In genomic region chr7:151113344-151114150, GRCh38 we compare ENCODE assay signal across 1 cellular context.
TF ChIP-seq lines count a peak whose summit lies in the region.

No MANE protein-coding gene starts in this region.

TF ChIP-seq in K562, 482 proteins besides CTCF, POLR2A, EP300 and RAD21 (continued from another document and continues in another):
- TF ChIP-seq CBX3 (IDR thresholded peaks at IDR 0.05; ENCODE audit: borderline replicate concordance in 1 of 2, low read length in 2 of 2) (no peak), MCM7 (IDR thresholded peaks at IDR 0.05) (no peak), CHD2 (IDR thresholded peaks at IDR 0.05; ENCODE audit: low read depth, low read length) (no peak), RFX1 (IDR thresholded peaks at IDR 0.05) (no peak), HDAC6 (IDR thresholded peaks at IDR 0.05; ENCODE audit: low read depth, low read length) (no peak), CUX1 (CRISPR knock-in tag; IDR thresholded peaks at IDR 0.05) (no peak), JUND (IDR thresholded peaks at IDR 0.05; ENCODE audit: borderline replicate concordance, low read depth, low read length) (peak; percentile 93), JUND (tag; IDR thresholded peaks at IDR 0.05; ENCODE audit: borderline replicate concordance, low read depth, low read length) (peak; percentile 90; the same call in 2 of the 3 replicates), CREM (IDR thresholded peaks at IDR 0.05; ENCODE audit: low read depth) (peak; percentile 44; the same call in 1 of the 2 replicates), HDAC1 (IDR thresholded peaks at IDR 0.05) (no peak), HMBOX1 (IDR thresholded peaks at IDR 0.05) (peak; percentile 94), ZBTB40 (IDR thresholded peaks at IDR 0.05) (no peak), ZBTB40 (CRISPR knock-in tag; IDR thresholded peaks at IDR 0.05) (no peak), ZNF518B (CRISPR knock-in tag; IDR thresholded peaks at IDR 0.05) (no peak), NBN (IDR thresholded peaks at IDR 0.05; ENCODE audit: low read depth) (no peak), ZFP36 (IDR thresholded peaks at IDR 0.05; ENCODE audit: low read depth, low read length, partially characterized antibody) (no peak), MCM2 (IDR thresholded peaks at IDR 0.05; ENCODE audit: low read depth) (no peak), ZNF143 (CRISPR knock-in tag; IDR thresholded peaks at IDR 0.05) (no peak), JUN (IDR thresholded peaks at IDR 0.05; ENCODE audit: borderline replicate concordance, low read depth, low read length) (peak; percentile 67; the same call in 1 of the 2 replicates), JUN (CRISPR knock-in tag; IDR thresholded peaks at IDR 0.05; ENCODE audit: borderline replicate concordance) (no peak), ATF1 (CRISPR knock-in tag; IDR thresholded peaks at IDR 0.05) (no peak), ATF1 (tag; IDR thresholded peaks at IDR 0.05) (no peak), ARID1B (IDR thresholded peaks at IDR 0.05) (peak; percentile 71), PHB2 (IDR thresholded peaks at IDR 0.05; ENCODE audit: low read depth) (no peak), ZBTB11 (CRISPR knock-in tag; IDR thresholded peaks at IDR 0.05) (0 out of 6 replicates have a peak, but pooled peaks of 1 of the 3 experiments have one; percentile 2), MAFF (IDR thresholded peaks at IDR 0.05; ENCODE audit: low read length) (no peak), KAT7 (CRISPR knock-in tag; IDR thresholded peaks at IDR 0.05; ENCODE audit: borderline replicate concordance) (0 out of 2 replicates have a peak, but pooled peaks have one; percentile 50), POU5F1 (IDR thresholded peaks at IDR 0.05; ENCODE audit: borderline replicate concordance, low read depth, low read length, partially characterized antibody) (no peak), NR2F6 (CRISPR knock-in tag; IDR thresholded peaks at IDR 0.05) (no peak), C11orf30 (IDR thresholded peaks at IDR 0.05; ENCODE audit: low read depth) (no peak), ZNF586 (CRISPR knock-in tag; conservative IDR thresholded peaks at IDR 0.05) (no peak), MAFK (IDR thresholded peaks at IDR 0.05; ENCODE audit: low read length) (0 out of 2 replicates have a peak, but pooled peaks have one; percentile 3), ZNF707 (CRISPR knock-in tag; conservative IDR thresholded peaks at IDR 0.05) (no peak), COPS2 (conservative IDR thresholded peaks at IDR 0.05) (no peak), ERF (CRISPR knock-in tag; IDR thresholded peaks at IDR 0.05) (no peak), TEAD4 (IDR thresholded peaks at IDR 0.05; ENCODE audit: low read length) (peak; percentile 38; the same call in 1 of the 2 replicates), TEAD4 (CRISPR knock-in tag; IDR thresholded peaks at IDR 0.05; ENCODE audit: borderline replicate concordance) (no peak), ZNF316 (IDR thresholded peaks at IDR 0.05) (no peak), NCOA1 (IDR thresholded peaks at IDR 0.05; ENCODE audit: low read depth) (no peak), HNRNPK (IDR thresholded peaks at IDR 0.05; ENCODE audit: low read depth, low read length, poor library complexity, severe bottlenecking) (no peak)
